Comparison of ENCODE assay signal across 1 cellular context in the genomic region with DNA sequence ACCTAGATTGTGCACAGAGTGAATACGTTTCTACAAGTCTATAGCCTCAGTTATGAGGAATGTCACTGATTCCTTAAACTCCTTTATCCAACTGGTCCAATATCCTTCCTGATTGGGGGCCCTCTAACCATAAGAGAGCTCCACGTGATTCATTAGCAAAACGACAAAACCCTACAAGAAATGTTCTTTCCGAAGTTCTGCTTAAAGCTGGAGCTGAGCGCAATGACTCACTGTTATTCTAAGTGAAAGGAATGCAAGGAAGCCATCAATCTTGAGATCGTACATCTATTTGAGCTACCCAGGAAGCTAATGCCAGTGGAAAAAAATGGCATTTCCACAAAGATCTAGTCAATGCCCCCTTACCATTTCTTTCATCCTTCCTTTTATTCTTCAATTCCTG.
TF ChIP-seq lines count a peak whose summit lies in the region.

No MANE protein-coding gene starts in this region.

TF ChIP-seq in GM23338, 12 proteins besides CTCF, POLR2A, EP300 and RAD21 (continued from another document):
- TF ChIP-seq, protein P1, sequence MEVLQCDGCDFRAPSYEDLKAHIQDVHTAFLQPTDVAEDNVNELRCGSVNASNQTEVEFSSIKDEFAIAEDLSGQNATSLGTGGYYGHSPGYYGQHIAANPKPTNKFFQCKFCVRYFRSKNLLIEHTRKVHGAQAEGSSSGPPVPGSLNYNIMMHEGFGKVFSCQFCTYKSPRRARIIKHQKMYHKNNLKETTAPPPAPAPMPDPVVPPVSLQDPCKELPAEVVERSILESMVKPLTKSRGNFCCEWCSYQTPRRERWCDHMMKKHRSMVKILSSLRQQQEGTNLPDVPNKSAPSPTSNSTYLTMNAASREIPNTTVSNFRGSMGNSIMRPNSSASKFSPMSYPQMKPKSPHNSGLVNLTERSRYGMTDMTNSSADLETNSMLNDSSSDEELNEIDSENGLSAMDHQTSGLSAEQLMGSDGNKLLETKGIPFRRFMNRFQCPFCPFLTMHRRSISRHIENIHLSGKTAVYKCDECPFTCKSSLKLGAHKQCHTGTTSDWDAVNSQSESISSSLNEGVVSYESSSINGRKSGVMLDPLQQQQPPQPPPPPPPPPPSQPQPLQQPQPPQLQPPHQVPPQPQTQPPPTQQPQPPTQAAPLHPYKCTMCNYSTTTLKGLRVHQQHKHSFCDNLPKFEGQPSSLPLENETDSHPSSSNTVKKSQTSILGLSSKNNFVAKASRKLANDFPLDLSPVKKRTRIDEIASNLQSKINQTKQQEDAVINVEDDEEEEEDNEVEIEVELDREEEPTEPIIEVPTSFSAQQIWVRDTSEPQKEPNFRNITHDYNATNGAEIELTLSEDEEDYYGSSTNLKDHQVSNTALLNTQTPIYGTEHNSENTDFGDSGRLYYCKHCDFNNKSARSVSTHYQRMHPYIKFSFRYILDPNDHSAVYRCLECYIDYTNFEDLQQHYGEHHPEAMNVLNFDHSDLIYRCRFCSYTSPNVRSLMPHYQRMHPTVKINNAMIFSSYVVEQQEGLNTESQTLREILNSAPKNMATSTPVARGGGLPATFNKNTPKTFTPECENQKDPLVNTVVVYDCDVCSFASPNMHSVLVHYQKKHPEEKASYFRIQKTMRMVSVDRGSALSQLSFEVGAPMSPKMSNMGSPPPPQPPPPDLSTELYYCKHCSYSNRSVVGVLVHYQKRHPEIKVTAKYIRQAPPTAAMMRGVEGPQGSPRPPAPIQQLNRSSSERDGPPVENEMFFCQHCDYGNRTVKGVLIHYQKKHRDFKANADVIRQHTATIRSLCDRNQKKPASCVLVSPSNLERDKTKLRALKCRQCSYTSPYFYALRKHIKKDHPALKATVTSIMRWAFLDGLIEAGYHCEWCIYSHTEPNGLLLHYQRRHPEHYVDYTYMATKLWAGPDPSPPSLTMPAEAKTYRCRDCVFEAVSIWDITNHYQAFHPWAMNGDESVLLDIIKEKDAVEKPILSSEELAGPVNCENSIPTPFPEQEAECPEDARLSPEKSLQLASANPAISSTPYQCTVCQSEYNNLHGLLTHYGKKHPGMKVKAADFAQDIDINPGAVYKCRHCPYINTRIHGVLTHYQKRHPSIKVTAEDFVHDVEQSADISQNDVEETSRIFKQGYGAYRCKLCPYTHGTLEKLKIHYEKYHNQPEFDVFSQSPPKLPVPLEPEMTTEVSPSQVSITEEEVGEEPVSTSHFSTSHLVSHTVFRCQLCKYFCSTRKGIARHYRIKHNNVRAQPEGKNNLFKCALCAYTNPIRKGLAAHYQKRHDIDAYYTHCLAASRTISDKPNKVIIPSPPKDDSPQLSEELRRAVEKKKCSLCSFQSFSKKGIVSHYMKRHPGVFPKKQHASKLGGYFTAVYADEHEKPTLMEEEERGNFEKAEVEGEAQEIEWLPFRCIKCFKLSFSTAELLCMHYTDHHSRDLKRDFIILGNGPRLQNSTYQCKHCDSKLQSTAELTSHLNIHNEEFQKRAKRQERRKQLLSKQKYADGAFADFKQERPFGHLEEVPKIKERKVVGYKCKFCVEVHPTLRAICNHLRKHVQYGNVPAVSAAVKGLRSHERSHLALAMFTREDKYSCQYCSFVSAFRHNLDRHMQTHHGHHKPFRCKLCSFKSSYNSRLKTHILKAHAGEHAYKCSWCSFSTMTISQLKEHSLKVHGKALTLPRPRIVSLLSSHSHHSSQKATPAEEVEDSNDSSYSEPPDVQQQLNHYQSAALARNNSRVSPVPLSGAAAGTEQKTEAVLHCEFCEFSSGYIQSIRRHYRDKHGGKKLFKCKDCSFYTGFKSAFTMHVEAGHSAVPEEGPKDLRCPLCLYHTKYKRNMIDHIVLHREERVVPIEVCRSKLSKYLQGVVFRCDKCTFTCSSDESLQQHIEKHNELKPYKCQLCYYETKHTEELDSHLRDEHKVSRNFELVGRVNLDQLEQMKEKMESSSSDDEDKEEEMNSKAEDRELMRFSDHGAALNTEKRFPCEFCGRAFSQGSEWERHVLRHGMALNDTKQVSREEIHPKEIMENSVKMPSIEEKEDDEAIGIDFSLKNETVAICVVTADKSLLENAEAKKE (CRISPR knock-in tag; IDR thresholded peaks at IDR 0.05) = no peak
- TF ChIP-seq EZH2 (IDR thresholded peaks at IDR 0.05; ENCODE audit: low read depth, unreplicated experiment) (no peak), POLR2AphosphoS5 (IDR thresholded peaks at IDR 0.05; ENCODE audit: low read depth) (no peak), JUNB (IDR thresholded peaks at IDR 0.05; ENCODE audit: unreplicated experiment) (no peak), ZNF331 (CRISPR knock-in tag; IDR thresholded peaks at IDR 0.05; ENCODE audit: low read depth) (no peak), EZH2phosphoT487 (IDR thresholded peaks at IDR 0.05; ENCODE audit: unreplicated experiment) (no peak), ZNF114 (CRISPR knock-in tag; IDR thresholded peaks at IDR 0.05) (no peak)
- TF ChIP-seq, protein P2, sequence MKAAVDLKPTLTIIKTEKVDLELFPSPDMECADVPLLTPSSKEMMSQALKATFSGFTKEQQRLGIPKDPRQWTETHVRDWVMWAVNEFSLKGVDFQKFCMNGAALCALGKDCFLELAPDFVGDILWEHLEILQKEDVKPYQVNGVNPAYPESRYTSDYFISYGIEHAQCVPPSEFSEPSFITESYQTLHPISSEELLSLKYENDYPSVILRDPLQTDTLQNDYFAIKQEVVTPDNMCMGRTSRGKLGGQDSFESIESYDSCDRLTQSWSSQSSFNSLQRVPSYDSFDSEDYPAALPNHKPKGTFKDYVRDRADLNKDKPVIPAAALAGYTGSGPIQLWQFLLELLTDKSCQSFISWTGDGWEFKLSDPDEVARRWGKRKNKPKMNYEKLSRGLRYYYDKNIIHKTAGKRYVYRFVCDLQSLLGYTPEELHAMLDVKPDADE (IDR thresholded peaks at IDR 0.05) = no peak
- TF ChIP-seq, protein P3, sequence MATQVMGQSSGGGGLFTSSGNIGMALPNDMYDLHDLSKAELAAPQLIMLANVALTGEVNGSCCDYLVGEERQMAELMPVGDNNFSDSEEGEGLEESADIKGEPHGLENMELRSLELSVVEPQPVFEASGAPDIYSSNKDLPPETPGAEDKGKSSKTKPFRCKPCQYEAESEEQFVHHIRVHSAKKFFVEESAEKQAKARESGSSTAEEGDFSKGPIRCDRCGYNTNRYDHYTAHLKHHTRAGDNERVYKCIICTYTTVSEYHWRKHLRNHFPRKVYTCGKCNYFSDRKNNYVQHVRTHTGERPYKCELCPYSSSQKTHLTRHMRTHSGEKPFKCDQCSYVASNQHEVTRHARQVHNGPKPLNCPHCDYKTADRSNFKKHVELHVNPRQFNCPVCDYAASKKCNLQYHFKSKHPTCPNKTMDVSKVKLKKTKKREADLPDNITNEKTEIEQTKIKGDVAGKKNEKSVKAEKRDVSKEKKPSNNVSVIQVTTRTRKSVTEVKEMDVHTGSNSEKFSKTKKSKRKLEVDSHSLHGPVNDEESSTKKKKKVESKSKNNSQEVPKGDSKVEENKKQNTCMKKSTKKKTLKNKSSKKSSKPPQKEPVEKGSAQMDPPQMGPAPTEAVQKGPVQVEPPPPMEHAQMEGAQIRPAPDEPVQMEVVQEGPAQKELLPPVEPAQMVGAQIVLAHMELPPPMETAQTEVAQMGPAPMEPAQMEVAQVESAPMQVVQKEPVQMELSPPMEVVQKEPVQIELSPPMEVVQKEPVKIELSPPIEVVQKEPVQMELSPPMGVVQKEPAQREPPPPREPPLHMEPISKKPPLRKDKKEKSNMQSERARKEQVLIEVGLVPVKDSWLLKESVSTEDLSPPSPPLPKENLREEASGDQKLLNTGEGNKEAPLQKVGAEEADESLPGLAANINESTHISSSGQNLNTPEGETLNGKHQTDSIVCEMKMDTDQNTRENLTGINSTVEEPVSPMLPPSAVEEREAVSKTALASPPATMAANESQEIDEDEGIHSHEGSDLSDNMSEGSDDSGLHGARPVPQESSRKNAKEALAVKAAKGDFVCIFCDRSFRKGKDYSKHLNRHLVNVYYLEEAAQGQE (IDR thresholded peaks at IDR 0.05; ENCODE audit: unreplicated experiment) = no peak
TF ChIP-seq in GM23338: peak in this region for 0.
